In the genomic region with DNA sequence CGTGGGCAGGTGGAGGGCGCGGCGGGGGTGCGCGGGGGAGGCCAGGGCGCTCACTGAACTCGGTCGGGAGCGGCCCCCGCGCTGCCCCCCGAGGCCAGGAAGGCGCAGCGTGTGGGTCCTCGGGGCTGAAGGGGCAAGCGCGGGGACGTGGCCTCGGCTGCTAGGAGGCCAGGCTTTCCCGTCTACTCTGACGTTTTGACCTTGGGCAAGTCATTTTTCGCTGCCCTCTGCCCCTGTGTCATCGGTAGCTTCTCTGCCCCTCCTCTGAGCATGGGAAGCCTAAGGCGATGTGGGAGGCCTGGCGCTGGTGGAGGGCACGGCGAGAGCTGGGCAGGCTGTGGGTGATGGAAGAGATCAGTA, we compare ENCODE assay signal across 8 cellular contexts. TPM values are rescaled to one million over a fixed set of nuclear protein-coding genes. Genes with fewer than 3 reads are reported as not detected.
DNase-seq lines count a peak whose midpoint lies in the region; ATAC-seq, FAIRE-seq and TF ChIP-seq lines count a peak whose summit lies in the region.

No MANE protein-coding gene starts in this region.

- ATAC-seq in GM18498 (IDR thresholded peaks at IDR 0.05; ENCODE audit: unreplicated experiment) (peak; percentile 9), HG02571 (IDR thresholded peaks at IDR 0.05; ENCODE audit: unreplicated experiment) (peak; percentile 6)

- peak overlapping the region; percentile 95 for H3K27ac ChIP-seq in suprapubic skin

- peaks cover 7% of the 10 kb centered on the region for H3K36me3 ChIP-seq in bronchial epithelial cell (ENCODE audit: control insufficient read depth, insufficient read depth, low read length)
- H3K36me3 ChIP-seq in suprapubic skin: peaks cover 26% of the 10 kb centered on the region

- no peaks in the 10 kb centered on the region for H3K9me3 ChIP-seq in suprapubic skin

- TF ChIP-seq POLR2A in suprapubic skin (IDR thresholded peaks at IDR 0.05): no peak

- no peak for TF ChIP-seq EP300 in suprapubic skin (IDR thresholded peaks at IDR 0.05)

- TF ChIP-seq CTCF in bronchial epithelial cell (IDR thresholded peaks at IDR 0.05; ENCODE audit: insufficient read depth, low read length, severe bottlenecking) (no peak), suprapubic skin (IDR thresholded peaks at IDR 0.05) (no peak)

- peak; percentile 61 for DNase-seq in OCI-M1 (lab: John Stamatoyannopoulos, UW)
- peak; percentile 14 for DNase-seq in bronchial epithelial cell (ENCODE audit: low read depth)
- peak; percentile 27 to 32 for DNase-seq in lung microvascular endothelial cell (ENCODE audit: low read depth in 2 of 2)
- DNase-seq in suprapubic skin (ENCODE audit: low spot score in 2 of 2): peak; percentile 67 to 72
- no peak for DNase-seq in NCI-H2081 treated with DMSO at 0.1 percent for 48 hours (lab: John Stamatoyannopoulos, UW)
- no peak for DNase-seq in Ammon's horn (ENCODE audit: low spot score)

- H3K4me1 ChIP-seq in suprapubic skin: peaks cover 44% of the 10 kb centered on the region

- no peak for FAIRE-seq in bronchial epithelial cell (lab: Jason Lieb, UNC)

- H3K27me3 ChIP-seq in bronchial epithelial cell (ENCODE audit: control insufficient read depth, insufficient read depth, low read length) (no peaks in the 10 kb centered on the region), suprapubic skin (no peaks in the 10 kb centered on the region)

- peak overlapping the region; percentile 65 for H3K4me3 ChIP-seq in bronchial epithelial cell (ENCODE audit: low read depth, low read length)
- peak overlapping the region; percentile 90 for H3K4me3 ChIP-seq in suprapubic skin

- 0% methylated on average over 8 of the region's 28 CpGs for WGBS in suprapubic skin

RNA-seq across cellular contexts. Expression of gene FBH1, which starts 0.5 kb away (rescaled TPM):
- total RNA-seq in bronchial epithelial cell (54.5 and 75.4 TPM in 2 replicates), lung microvascular endothelial cell (62.5 and 92.5 TPM in 2 replicates), suprapubic skin (100 to 1,000 TPM in 2 of 4 donors, 10 to 100 TPM in 2; 70.9 to 131 (median 90.6) TPM)

RNA-seq across cellular contexts. Expression of gene ANKRD16, which starts 0.8 kb away (rescaled TPM):
- total RNA-seq in bronchial epithelial cell: 5.2 and 5.3 TPM in 2 replicates
- 3.5 and 6.5 TPM in 2 replicates for total RNA-seq in lung microvascular endothelial cell
- total RNA-seq in suprapubic skin: 10 to 100 TPM in 2 of 4 donors, 1 to 10 TPM in 2; 6.6 to 10.8 (median 9.7) TPM

Comparison
In these comparisons a context has a peak if more than half of its experiments do, and no peak if none do; other contexts are left out.
1. DNase-seq: peak in OCI-M1 (single experiment), bronchial epithelial cell (single experiment), lung microvascular endothelial cell (2 of 2) and suprapubic skin (2 of 2); none in NCI-H2081 treated with DMSO at 0.1 percent for 48 hours (single experiment) and Ammon's horn (single experiment).